1 cellular context compared by ENCODE assay signal in the genomic region with DNA sequence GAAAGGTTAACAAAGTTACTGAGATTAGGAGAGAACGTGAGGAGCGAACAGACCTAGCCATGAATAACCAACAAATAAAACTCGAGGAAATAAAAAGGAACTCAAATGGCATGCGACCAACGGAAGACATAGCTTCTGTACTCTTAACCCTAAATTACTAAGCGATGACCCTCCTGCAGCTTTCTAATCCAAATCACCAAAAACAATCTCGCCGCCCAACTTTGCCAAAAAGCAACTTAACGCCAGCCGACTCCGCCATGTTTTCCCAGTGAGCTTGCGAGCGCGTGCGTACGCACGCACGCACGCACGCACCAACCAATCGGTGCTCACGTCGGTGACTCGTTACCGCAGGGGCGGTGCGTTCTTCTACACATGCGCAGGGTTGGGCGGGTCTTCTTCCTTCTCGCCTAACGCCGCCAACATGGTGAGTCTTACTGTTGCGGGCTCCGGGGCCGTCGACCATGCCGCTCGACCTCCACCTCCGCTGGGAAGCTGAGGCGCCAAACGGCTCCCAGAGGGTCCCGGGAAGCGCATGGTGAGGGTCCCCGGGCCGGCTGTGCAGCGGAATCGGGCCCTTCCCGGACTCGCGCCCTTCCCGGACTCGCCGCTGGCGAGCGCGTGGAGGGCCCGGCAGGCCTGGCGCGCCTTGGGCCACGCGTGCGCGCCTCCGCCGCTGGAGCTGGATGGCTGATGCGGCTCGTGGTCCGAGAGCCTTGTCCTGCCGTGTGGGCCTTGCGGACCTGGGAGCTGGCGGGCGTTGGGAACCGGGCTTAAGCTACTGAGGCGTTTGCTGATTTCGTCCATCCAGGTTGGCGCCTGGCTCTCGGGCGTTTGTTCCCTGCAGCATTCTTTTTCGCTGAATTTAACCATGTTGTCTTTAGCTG.
A peak's percentile ranks its signal among the peaks of the same experiment; 100 is the strongest.
TF ChIP-seq lines count a peak whose summit lies in the region.

A gene (plus strand): TSS at position 400 of the 884 bp plus-strand sequence. CDS start 133 bp downstream, at position 533.

TF ChIP-seq in HepG2, 621 proteins besides CTCF, POLR2A, EP300 and RAD21 (continued from another document and continues in another):
- TF ChIP-seq, protein P1, sequence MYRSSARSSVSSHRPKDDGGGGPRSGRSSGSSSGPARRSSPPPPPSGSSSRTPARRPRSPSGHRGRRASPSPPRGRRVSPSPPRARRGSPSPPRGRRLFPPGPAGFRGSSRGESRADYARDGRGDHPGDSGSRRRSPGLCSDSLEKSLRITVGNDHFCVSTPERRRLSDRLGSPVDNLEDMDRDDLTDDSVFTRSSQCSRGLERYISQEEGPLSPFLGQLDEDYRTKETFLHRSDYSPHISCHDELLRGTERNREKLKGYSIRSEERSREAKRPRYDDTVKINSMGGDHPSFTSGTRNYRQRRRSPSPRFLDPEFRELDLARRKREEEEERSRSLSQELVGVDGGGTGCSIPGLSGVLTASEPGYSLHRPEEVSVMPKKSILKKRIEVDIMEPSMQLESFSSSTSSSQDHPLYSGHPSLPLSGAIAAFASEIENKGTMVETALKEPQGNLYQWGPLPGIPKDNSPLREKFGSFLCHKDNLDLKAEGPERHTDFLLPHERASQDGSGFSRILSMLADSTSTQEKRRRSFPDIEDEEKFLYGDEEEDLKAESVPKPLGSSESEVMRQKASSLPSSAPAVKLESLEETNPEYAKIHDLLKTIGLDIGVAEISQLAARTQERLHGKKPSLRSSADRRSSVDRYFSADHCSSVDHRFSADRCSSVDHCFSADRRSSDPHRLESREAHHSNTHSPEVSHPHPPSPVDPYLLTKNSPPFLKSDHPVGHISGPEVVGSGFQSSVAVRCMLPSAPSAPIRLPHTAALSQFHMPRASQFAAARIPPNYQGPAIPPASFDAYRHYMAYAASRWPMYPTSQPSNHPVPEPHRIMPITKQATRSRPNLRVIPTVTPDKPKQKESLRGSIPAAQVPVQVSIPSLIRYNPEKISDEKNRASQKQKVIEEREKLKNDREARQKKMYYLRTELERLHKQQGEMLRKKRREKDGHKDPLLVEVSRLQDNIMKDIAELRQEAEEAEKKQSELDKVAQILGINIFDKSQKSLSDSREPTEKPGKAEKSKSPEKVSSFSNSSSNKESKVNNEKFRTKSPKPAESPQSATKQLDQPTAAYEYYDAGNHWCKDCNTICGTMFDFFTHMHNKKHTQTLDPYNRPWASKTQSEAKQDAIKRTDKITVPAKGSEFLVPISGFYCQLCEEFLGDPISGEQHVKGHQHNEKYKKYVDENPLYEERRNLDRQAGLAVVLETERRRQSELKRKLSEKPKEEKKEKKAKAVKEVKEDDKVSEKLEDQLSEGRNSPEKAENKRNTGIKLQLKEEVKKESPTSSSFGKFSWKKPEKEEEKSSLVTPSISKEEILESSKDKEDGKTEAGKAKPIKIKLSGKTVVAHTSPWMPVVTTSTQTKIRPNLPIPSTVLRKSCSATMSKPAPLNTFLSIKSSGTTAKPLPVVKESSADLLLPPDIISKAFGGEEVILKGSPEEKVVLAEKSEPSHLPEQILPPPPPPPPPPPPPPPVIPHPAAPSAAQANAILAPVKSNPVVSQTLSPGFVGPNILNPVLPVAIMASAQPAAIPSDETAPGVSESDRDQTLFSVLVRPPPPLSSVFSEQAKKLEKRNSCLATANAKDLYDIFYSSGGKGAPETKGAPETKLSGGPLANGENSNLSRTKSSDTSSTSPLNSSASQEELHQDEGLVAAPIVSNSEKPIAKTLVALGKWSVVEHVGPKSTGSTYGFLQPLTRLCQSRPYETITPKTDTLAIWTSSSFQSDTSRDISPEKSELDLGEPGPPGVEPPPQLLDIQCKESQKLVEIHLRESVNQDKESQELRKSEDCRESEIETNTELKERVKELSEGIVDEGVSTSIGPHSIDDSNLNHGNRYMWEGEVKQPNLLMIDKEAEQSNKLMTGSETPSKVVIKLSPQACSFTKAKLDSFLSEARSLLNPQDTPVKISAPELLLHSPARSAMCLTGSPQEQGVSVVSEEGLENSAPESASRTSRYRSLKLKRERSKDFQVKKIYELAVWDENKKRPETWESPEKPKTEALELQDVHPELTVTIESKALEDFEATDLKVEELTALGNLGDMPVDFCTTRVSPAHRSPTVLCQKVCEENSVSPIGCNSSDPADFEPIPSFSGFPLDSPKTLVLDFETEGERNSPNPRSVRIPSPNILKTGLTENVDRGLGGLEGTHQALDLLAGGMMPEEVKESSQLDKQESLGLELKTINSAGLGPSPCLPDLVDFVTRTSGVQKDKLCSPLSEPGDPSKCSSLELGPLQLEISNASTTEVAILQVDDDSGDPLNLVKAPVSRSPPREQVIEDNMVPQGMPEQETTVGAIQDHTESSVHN (CRISPR knock-in tag; IDR thresholded peaks at IDR 0.05), result no peak; the same call in 1 of the 2 replicates
- TF ChIP-seq, protein P2, sequence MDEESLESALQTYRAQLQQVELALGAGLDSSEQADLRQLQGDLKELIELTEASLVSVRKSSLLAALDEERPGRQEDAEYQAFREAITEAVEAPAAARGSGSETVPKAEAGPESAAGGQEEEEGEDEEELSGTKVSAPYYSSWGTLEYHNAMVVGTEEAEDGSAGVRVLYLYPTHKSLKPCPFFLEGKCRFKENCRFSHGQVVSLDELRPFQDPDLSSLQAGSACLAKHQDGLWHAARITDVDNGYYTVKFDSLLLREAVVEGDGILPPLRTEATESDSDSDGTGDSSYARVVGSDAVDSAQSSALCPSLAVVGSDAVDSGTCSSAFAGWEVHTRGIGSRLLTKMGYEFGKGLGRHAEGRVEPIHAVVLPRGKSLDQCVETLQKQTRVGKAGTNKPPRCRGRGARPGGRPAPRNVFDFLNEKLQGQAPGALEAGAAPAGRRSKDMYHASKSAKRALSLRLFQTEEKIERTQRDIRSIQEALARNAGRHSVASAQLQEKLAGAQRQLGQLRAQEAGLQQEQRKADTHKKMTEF (CRISPR knock-in tag; IDR thresholded peaks at IDR 0.05), result peak; percentile 84; the same call in 1 of the 2 replicates
- TF ChIP-seq, protein P3, sequence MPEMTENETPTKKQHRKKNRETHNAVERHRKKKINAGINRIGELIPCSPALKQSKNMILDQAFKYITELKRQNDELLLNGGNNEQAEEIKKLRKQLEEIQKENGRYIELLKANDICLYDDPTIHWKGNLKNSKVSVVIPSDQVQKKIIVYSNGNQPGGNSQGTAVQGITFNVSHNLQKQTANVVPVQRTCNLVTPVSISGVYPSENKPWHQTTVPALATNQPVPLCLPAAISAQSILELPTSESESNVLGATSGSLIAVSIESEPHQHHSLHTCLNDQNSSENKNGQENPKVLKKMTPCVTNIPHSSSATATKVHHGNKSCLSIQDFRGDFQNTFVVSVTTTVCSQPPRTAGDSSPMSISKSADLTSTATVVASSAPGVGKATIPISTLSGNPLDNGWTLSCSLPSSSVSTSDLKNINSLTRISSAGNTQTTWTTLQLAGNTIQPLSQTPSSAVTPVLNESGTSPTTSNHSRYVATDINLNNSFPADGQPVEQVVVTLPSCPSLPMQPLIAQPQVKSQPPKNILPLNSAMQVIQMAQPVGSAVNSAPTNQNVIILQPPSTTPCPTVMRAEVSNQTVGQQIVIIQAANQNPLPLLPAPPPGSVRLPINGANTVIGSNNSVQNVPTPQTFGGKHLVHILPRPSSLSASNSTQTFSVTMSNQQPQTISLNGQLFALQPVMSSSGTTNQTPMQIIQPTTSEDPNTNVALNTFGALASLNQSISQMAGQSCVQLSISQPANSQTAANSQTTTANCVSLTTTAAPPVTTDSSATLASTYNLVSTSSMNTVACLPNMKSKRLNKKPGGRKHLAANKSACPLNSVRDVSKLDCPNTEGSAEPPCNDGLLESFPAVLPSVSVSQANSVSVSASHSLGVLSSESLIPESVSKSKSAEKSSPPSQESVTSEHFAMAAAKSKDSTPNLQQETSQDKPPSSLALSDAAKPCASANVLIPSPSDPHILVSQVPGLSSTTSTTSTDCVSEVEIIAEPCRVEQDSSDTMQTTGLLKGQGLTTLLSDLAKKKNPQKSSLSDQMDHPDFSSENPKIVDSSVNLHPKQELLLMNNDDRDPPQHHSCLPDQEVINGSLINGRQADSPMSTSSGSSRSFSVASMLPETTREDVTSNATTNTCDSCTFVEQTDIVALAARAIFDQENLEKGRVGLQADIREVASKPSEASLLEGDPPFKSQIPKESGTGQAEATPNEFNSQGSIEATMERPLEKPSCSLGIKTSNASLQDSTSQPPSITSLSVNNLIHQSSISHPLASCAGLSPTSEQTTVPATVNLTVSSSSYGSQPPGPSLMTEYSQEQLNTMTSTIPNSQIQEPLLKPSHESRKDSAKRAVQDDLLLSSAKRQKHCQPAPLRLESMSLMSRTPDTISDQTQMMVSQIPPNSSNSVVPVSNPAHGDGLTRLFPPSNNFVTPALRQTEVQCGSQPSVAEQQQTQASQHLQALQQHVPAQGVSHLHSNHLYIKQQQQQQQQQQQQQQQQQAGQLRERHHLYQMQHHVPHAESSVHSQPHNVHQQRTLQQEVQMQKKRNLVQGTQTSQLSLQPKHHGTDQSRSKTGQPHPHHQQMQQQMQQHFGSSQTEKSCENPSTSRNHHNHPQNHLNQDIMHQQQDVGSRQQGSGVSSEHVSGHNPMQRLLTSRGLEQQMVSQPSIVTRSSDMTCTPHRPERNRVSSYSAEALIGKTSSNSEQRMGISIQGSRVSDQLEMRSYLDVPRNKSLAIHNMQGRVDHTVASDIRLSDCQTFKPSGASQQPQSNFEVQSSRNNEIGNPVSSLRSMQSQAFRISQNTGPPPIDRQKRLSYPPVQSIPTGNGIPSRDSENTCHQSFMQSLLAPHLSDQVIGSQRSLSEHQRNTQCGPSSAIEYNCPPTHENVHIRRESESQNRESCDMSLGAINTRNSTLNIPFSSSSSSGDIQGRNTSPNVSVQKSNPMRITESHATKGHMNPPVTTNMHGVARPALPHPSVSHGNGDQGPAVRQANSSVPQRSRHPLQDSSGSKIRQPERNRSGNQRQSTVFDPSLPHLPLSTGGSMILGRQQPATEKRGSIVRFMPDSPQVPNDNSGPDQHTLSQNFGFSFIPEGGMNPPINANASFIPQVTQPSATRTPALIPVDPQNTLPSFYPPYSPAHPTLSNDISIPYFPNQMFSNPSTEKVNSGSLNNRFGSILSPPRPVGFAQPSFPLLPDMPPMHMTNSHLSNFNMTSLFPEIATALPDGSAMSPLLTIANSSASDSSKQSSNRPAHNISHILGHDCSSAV (CRISPR knock-in tag; IDR thresholded peaks at IDR 0.05; ENCODE audit: borderline replicate concordance), result no peak
- TF ChIP-seq ZFX (CRISPR knock-in tag; IDR thresholded peaks at IDR 0.05; ENCODE audit: low read depth) (peak; percentile 98), RARG (CRISPR knock-in tag; IDR thresholded peaks at IDR 0.05; ENCODE audit: low read depth) (no peak), SP4 (CRISPR knock-in tag; IDR thresholded peaks at IDR 0.05) (peak; percentile 16; the same call in 1 of the 2 replicates), ZNF776 (CRISPR knock-in tag; IDR thresholded peaks at IDR 0.05) (peak; percentile 65; the same call in 1 of the 2 replicates), TEAD2 (CRISPR knock-in tag; IDR thresholded peaks at IDR 0.05) (0 out of 2 replicates have a peak, but pooled peaks have one; percentile 48), PRMT3 (CRISPR knock-in tag; IDR thresholded peaks at IDR 0.05; ENCODE audit: borderline replicate concordance, low read depth) (no peak), KDM5A (IDR thresholded peaks at IDR 0.05; ENCODE audit: borderline replicate concordance, low read length) (peak; percentile 76), JUND (CRISPR knock-in tag; IDR thresholded peaks at IDR 0.05) (0 out of 2 replicates have a peak, but pooled peaks have one; percentile 11), PPARG (CRISPR knock-in tag; conservative IDR thresholded peaks at IDR 0.05) (0 out of 2 replicates have a peak, but pooled peaks have one; percentile 20), MATR3 (CRISPR knock-in tag; IDR thresholded peaks at IDR 0.05) (0 out of 2 replicates have a peak, but pooled peaks have one; percentile 42), GATAD2A (CRISPR knock-in tag; IDR thresholded peaks at IDR 0.05) (no peak)
- TF ChIP-seq, protein P4, sequence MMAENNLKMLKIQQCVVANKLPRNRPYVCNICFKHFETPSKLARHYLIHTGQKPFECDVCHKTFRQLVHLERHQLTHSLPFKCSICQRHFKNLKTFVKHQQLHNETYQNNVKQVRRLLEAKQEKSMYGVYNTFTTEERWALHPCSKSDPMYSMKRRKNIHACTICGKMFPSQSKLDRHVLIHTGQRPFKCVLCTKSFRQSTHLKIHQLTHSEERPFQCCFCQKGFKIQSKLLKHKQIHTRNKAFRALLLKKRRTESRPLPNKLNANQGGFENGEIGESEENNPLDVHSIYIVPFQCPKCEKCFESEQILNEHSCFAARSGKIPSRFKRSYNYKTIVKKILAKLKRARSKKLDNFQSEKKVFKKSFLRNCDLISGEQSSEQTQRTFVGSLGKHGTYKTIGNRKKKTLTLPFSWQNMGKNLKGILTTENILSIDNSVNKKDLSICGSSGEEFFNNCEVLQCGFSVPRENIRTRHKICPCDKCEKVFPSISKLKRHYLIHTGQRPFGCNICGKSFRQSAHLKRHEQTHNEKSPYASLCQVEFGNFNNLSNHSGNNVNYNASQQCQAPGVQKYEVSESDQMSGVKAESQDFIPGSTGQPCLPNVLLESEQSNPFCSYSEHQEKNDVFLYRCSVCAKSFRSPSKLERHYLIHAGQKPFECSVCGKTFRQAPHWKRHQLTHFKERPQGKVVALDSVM (CRISPR knock-in tag; IDR thresholded peaks at IDR 0.05), result no peak; the same call in 1 of the 2 replicates
- TF ChIP-seq, protein P5, sequence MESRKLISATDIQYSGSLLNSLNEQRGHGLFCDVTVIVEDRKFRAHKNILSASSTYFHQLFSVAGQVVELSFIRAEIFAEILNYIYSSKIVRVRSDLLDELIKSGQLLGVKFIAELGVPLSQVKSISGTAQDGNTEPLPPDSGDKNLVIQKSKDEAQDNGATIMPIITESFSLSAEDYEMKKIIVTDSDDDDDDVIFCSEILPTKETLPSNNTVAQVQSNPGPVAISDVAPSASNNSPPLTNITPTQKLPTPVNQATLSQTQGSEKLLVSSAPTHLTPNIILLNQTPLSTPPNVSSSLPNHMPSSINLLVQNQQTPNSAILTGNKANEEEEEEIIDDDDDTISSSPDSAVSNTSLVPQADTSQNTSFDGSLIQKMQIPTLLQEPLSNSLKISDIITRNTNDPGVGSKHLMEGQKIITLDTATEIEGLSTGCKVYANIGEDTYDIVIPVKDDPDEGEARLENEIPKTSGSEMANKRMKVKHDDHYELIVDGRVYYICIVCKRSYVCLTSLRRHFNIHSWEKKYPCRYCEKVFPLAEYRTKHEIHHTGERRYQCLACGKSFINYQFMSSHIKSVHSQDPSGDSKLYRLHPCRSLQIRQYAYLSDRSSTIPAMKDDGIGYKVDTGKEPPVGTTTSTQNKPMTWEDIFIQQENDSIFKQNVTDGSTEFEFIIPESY (CRISPR knock-in tag; IDR thresholded peaks at IDR 0.05), result no peak
- TF ChIP-seq, protein P6, sequence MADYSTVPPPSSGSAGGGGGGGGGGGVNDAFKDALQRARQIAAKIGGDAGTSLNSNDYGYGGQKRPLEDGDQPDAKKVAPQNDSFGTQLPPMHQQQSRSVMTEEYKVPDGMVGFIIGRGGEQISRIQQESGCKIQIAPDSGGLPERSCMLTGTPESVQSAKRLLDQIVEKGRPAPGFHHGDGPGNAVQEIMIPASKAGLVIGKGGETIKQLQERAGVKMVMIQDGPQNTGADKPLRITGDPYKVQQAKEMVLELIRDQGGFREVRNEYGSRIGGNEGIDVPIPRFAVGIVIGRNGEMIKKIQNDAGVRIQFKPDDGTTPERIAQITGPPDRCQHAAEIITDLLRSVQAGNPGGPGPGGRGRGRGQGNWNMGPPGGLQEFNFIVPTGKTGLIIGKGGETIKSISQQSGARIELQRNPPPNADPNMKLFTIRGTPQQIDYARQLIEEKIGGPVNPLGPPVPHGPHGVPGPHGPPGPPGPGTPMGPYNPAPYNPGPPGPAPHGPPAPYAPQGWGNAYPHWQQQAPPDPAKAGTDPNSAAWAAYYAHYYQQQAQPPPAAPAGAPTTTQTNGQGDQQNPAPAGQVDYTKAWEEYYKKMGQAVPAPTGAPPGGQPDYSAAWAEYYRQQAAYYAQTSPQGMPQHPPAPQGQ (CRISPR knock-in tag; IDR thresholded peaks at IDR 0.05; ENCODE audit: borderline replicate concordance), result no peak
